Comparison of ENCODE assay signal across 36 cellular contexts in the genomic region with DNA sequence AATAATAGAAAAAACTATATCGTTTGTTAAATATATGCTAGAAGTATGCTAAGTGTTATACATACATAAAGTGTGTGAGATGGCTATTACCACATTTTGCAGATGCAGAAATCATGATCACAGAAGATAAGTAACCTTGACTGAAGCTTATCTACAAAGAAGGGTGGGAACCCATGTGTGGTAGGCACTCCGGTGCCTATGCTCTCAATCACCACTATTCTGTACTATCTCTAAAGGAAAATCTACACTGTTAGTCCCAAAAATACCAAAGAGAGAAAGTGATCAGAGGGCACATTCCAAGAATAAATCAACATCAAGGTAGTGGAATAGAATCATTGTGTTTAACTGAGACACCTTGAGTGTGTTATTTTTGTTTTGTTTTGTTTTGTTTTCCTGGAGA.
"Had no signal": no experiment of that assay in that cellular context is flagged by ENCODE, and none has a peak within 500 bp of the region (broad histone marks: within the 10 kb centered on the region; RNA-seq: fewer than 3 reads in every experiment).

No MANE protein-coding gene starts in this region.

- DNase-seq: activated CD4-positive, alpha-beta memory T cell treated with anti-CD3 and anti-CD28 coated beads, Interleukin-2, amount 10 ng/mL, durations not matched to agents 7 days and 5 days; activated CD4-positive, alpha-beta T cell treated with anti-CD3 and anti-CD28 coated beads for 1 hour; activated CD4-positive, alpha-beta T cell treated with anti-CD3 and anti-CD28 coated beads for 36 hours; activated CD4-positive, alpha-beta T cell treated with anti-CD3 and anti-CD28 coated beads for 48 hours; activated CD4-positive, alpha-beta T cell treated with anti-CD3 and anti-CD28 coated beads, Interleukin-2, amount 10 ng/mL, durations not matched to agents 7 days and 5 days; activated CD4-positive, alpha-beta T cell treated with anti-CD3 and anti-CD28 coated beads, Interleukin-2, amount 50 U/mL, for 48 hours; activated CD4-positive, CD25-positive, alpha-beta regulatory T cell; activated CD8-positive, alpha-beta memory T cell treated with anti-CD3 and anti-CD28 coated beads for 24 hours; activated CD8-positive, alpha-beta memory T cell treated with anti-CD3 and anti-CD28 coated beads, Interleukin-2, amount 10 ng/mL, durations not matched to agents 7 days and 5 days; activated CD8-positive, alpha-beta memory T cell treated with anti-CD3 and anti-CD28 coated beads, Interleukin-2, amount 50 U/mL, for 48 hours; activated CD8-positive, alpha-beta T cell treated with anti-CD3 and anti-CD28 coated beads, Interleukin-2, amount 10 ng/mL, durations not matched to agents 7 days and 5 days; activated effector memory CD4-positive, alpha-beta T cell treated with Interleukin-2 at 50 U/mL for 16 hours; activated gamma-delta T cell; activated naive CD4-positive, alpha-beta T cell treated with anti-CD3 and anti-CD28 coated beads, Interleukin-2, amount 10 ng/mL, durations not matched to agents 7 days and 5 days; activated naive CD4-positive, alpha-beta T cell treated with Interleukin-2 at 50 U/mL for 16 hours; activated naive CD8-positive, alpha-beta T cell treated with anti-CD3 and anti-CD28 coated beads, Interleukin-2, amount 10 ng/mL, durations not matched to agents 7 days and 5 days; activated naive CD8-positive, alpha-beta T cell treated with anti-CD3 and anti-CD28 coated beads, Interleukin-2, amount 50 U/mL, for 24 hours; activated T-cell treated with anti-CD3 and anti-CD28 coated beads, Interleukin-2, amount 50 U/mL, for 24 hours; activated T-cell treated with anti-CD3 and anti-CD28 coated beads, Interleukin-2, amount 50 U/mL, for 48 hours; adrenal gland; amniotic stem cell; aorta; body of pancreas; brain microvascular endothelial cell; central memory CD4-positive, alpha-beta T cell; T-helper 1 cell; T-helper 2 cell; T-helper 9 cell; WERI-Rb-1 had no signal

- H3K4me3 Mint-ChIP-seq: activated CD4-positive, alpha-beta memory T cell treated with anti-CD3 and anti-CD28 coated beads, Interleukin-2, amount 10 ng/mL, durations not matched to agents 7 days and 5 days; activated CD4-positive, alpha-beta T cell treated with anti-CD3 and anti-CD28 coated beads for 36 hours; activated CD4-positive, alpha-beta T cell treated with anti-CD3 and anti-CD28 coated beads, Interleukin-2, amount 10 ng/mL, durations not matched to agents 7 days and 5 days; activated CD8-positive, alpha-beta memory T cell treated with anti-CD3 and anti-CD28 coated beads, Interleukin-2, amount 10 ng/mL, durations not matched to agents 7 days and 5 days; activated CD8-positive, alpha-beta T cell treated with anti-CD3 and anti-CD28 coated beads, Interleukin-2, amount 10 ng/mL, durations not matched to agents 7 days and 5 days; activated naive CD4-positive, alpha-beta T cell treated with anti-CD3 and anti-CD28 coated beads, Interleukin-2, amount 10 ng/mL, durations not matched to agents 7 days and 5 days; activated naive CD4-positive, alpha-beta T cell treated with anti-CD3 and anti-CD28 coated beads, Interleukin-2, amount 50 U/mL, for 24 hours; activated naive CD8-positive, alpha-beta T cell; activated naive CD8-positive, alpha-beta T cell treated with anti-CD3 and anti-CD28 coated beads, Interleukin-2, amount 10 ng/mL, durations not matched to agents 7 days and 5 days; activated naive CD8-positive, alpha-beta T cell treated with anti-CD3 and anti-CD28 coated beads, Interleukin-2, amount 50 U/mL, for 24 hours; activated T-cell treated with anti-CD3 and anti-CD28 coated beads, Interleukin-2, amount 50 U/mL, for 24 hours; T-helper 1 cell treated with Interleukin-12 subunit alpha and Interleukin-12 subunit beta and Interleukin-4 antibody, amounts not matched to agents 30 μg/mL and 1 μg/mL, for 36 hours; T-helper 2 cell treated with Interferon-gamma antibody and Interleukin-4, amounts not matched to agents 5 μg/mL and 100 μg/mL, for 36 hours; WTC11 had no signal

- H3K27me3 ChIP-seq: adrenal gland, body of pancreas, brain microvascular endothelial cell, breast epithelium had no signal

- H3K4me3 ChIP-seq: adrenal gland, body of pancreas, breast epithelium had no signal

- H3K9me3 Mint-ChIP-seq: activated CD4-positive, alpha-beta memory T cell treated with anti-CD3 and anti-CD28 coated beads, Interleukin-2, amount 10 ng/mL, durations not matched to agents 7 days and 5 days; activated CD4-positive, alpha-beta T cell treated with anti-CD3 and anti-CD28 coated beads, Interleukin-2, amount 10 ng/mL, durations not matched to agents 7 days and 5 days; activated naive CD4-positive, alpha-beta T cell treated with anti-CD3 and anti-CD28 coated beads, Interleukin-2, amount 10 ng/mL, durations not matched to agents 7 days and 5 days; activated naive CD4-positive, alpha-beta T cell treated with anti-CD3 and anti-CD28 coated beads, Interleukin-2, amount 50 U/mL, for 24 hours; activated naive CD8-positive, alpha-beta T cell treated with anti-CD3 and anti-CD28 coated beads, Interleukin-2, amount 10 ng/mL, durations not matched to agents 7 days and 5 days; activated naive CD8-positive, alpha-beta T cell treated with anti-CD3 and anti-CD28 coated beads, Interleukin-2, amount 50 U/mL, for 24 hours; activated T-cell treated with anti-CD3 and anti-CD28 coated beads, Interleukin-2, amount 50 U/mL, for 24 hours; activated T-helper 2 cell treated with anti-CD3 and anti-CD28 coated beads, Interferon-gamma antibody, Interleukin-2, Interleukin-4, amounts not matched to agents 10 μg/mL and 5 μg/mL and 100 μg/mL, durations not matched to agents 14 hours and 24 hours and 36 hours; T-helper 1 cell treated with Interleukin-12 subunit alpha and Interleukin-12 subunit beta and Interleukin-4 antibody, amounts not matched to agents 30 μg/mL and 1 μg/mL, for 36 hours; T-helper 2 cell treated with Interferon-gamma antibody and Interleukin-4, amounts not matched to agents 5 μg/mL and 100 μg/mL, for 36 hours had no signal

- H3K27ac Mint-ChIP-seq: activated CD4-positive, alpha-beta memory T cell treated with anti-CD3 and anti-CD28 coated beads, Interleukin-2, amount 10 ng/mL, durations not matched to agents 7 days and 5 days; activated CD4-positive, alpha-beta T cell treated with anti-CD3 and anti-CD28 coated beads for 36 hours; activated CD4-positive, alpha-beta T cell treated with anti-CD3 and anti-CD28 coated beads, Interleukin-2, amount 10 ng/mL, durations not matched to agents 7 days and 5 days; activated CD8-positive, alpha-beta memory T cell treated with anti-CD3 and anti-CD28 coated beads, Interleukin-2, amount 10 ng/mL, durations not matched to agents 7 days and 5 days; activated CD8-positive, alpha-beta T cell treated with anti-CD3 and anti-CD28 coated beads, Interleukin-2, amount 10 ng/mL, durations not matched to agents 7 days and 5 days; activated naive CD4-positive, alpha-beta T cell treated with anti-CD3 and anti-CD28 coated beads, Interleukin-2, amount 10 ng/mL, durations not matched to agents 7 days and 5 days; activated naive CD4-positive, alpha-beta T cell treated with anti-CD3 and anti-CD28 coated beads, Interleukin-2, amount 50 U/mL, for 24 hours; activated naive CD8-positive, alpha-beta T cell; activated naive CD8-positive, alpha-beta T cell treated with anti-CD3 and anti-CD28 coated beads, Interleukin-2, amount 10 ng/mL, durations not matched to agents 7 days and 5 days; activated naive CD8-positive, alpha-beta T cell treated with anti-CD3 and anti-CD28 coated beads, Interleukin-2, amount 50 U/mL, for 24 hours; activated T-cell treated with anti-CD3 and anti-CD28 coated beads, Interleukin-2, amount 50 U/mL, for 24 hours; activated T-helper 2 cell treated with anti-CD3 and anti-CD28 coated beads, Interferon-gamma antibody, Interleukin-2, Interleukin-4, amounts not matched to agents 10 μg/mL and 5 μg/mL and 100 μg/mL, durations not matched to agents 14 hours and 24 hours and 36 hours; T-helper 1 cell treated with Interleukin-12 subunit alpha and Interleukin-12 subunit beta and Interleukin-4 antibody, amounts not matched to agents 30 μg/mL and 1 μg/mL, for 36 hours; T-helper 2 cell treated with Interferon-gamma antibody and Interleukin-4, amounts not matched to agents 5 μg/mL and 100 μg/mL, for 36 hours; WTC11 had no signal

- H3K4me1 ChIP-seq: adrenal gland, body of pancreas, breast epithelium had no signal

- H3K9me3 ChIP-seq: adrenal gland, body of pancreas, breast epithelium had no signal

- H3K36me3 ChIP-seq: adrenal gland, breast epithelium, WERI-Rb-1 had no signal

- H3K27ac ChIP-seq: adrenal gland, body of pancreas, brain microvascular endothelial cell, breast epithelium, WERI-Rb-1 had no signal

- H3K36me3 Mint-ChIP-seq: activated CD8-positive, alpha-beta memory T cell treated with anti-CD3 and anti-CD28 coated beads, Interleukin-2, amount 10 ng/mL, durations not matched to agents 7 days and 5 days; activated naive CD4-positive, alpha-beta T cell treated with anti-CD3 and anti-CD28 coated beads, Interleukin-2, amount 10 ng/mL, durations not matched to agents 7 days and 5 days; activated naive CD4-positive, alpha-beta T cell treated with anti-CD3 and anti-CD28 coated beads, Interleukin-2, amount 50 U/mL, for 24 hours; activated naive CD8-positive, alpha-beta T cell; activated naive CD8-positive, alpha-beta T cell treated with anti-CD3 and anti-CD28 coated beads, Interleukin-2, amount 10 ng/mL, durations not matched to agents 7 days and 5 days; WTC11 had no signal

- H3K4me1 Mint-ChIP-seq: activated CD4-positive, alpha-beta memory T cell treated with anti-CD3 and anti-CD28 coated beads, Interleukin-2, amount 10 ng/mL, durations not matched to agents 7 days and 5 days; activated CD4-positive, alpha-beta T cell treated with anti-CD3 and anti-CD28 coated beads for 36 hours; activated CD4-positive, alpha-beta T cell treated with anti-CD3 and anti-CD28 coated beads, Interleukin-2, amount 10 ng/mL, durations not matched to agents 7 days and 5 days; activated CD8-positive, alpha-beta memory T cell treated with anti-CD3 and anti-CD28 coated beads, Interleukin-2, amount 10 ng/mL, durations not matched to agents 7 days and 5 days; activated naive CD4-positive, alpha-beta T cell treated with anti-CD3 and anti-CD28 coated beads, Interleukin-2, amount 10 ng/mL, durations not matched to agents 7 days and 5 days; activated naive CD4-positive, alpha-beta T cell treated with anti-CD3 and anti-CD28 coated beads, Interleukin-2, amount 50 U/mL, for 24 hours; activated naive CD8-positive, alpha-beta T cell treated with anti-CD3 and anti-CD28 coated beads, Interleukin-2, amount 10 ng/mL, durations not matched to agents 7 days and 5 days; activated naive CD8-positive, alpha-beta T cell treated with anti-CD3 and anti-CD28 coated beads, Interleukin-2, amount 50 U/mL, for 24 hours had no signal
